13 cellular contexts compared by ENCODE assay signal in the genomic region with DNA sequence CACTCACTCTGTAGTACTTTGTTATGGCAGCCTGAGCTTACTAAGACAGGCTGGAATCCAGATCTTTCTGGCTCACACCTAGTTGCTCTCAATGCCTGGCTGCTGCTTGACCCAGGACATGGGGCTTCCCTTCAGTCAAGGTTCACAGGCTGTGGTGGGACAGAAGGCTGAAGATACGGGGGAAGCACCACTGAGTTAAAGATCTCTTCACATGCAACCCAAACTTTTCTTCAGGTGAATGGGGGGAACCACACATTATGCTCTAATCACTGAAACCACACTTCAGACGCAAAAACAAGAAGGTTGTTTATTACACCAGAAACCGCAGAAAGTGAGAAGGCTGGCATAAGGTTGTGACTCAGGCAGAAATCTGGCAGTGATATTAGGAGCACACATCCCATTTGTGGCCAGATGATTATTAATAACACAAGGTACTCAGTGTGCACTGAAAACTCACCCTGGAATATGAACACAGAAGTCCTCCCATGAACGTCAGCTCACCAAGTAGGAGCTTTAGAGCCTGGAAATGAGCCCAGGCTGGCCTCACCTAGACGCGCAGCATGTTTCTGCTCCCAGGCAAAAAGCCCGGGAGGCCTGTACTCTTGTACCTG.
DNase-seq lines count a peak whose midpoint lies in the region; ATAC-seq and TF ChIP-seq lines count a peak whose summit lies in the region.
"Had no signal": no experiment of that assay in that cellular context is flagged by ENCODE, and none has a peak within 500 bp of the region (broad histone marks: within the 10 kb centered on the region; RNA-seq: fewer than 3 reads in every experiment).

No MANE protein-coding gene starts in this region.

- H3K4me1 ChIP-seq in testis: no peaks in the 10 kb centered on the region
- H3K4me1 ChIP-seq: Caco-2 had no signal

- no peaks in the 10 kb centered on the region for H3K9me3 ChIP-seq in testis
- H3K9me3 ChIP-seq: Caco-2 had no signal

- H3K4me3 ChIP-seq in testis: no peak overlapping the region
- H3K4me3 ChIP-seq: dorsolateral prefrontal cortex had no signal

- ATAC-seq in GM18498 (IDR thresholded peaks at IDR 0.05; ENCODE audit: unreplicated experiment) (peak; percentile 85), GM21367 (IDR thresholded peaks at IDR 0.05; ENCODE audit: unreplicated experiment) (peak; percentile 62), HG03095 (IDR thresholded peaks at IDR 0.05; ENCODE audit: unreplicated experiment) (peak; percentile 73), SK-N-SH treated with all-trans-retinoic acid at 6 μM for 48 hours (no peak)
- ATAC-seq: activated T-cell treated with anti-CD3 and anti-CD28 coated beads, Interleukin-2, amount 50 U/mL, for 72 hours; HCT116 had no signal

- no peaks in the 10 kb centered on the region for H3K27me3 ChIP-seq in testis
- H3K27me3 ChIP-seq: dorsolateral prefrontal cortex had no signal

- WGBS in testis, 2 donors: 81 to 88% methylated on average over 7 of the region's 7 CpGs

- no peak overlapping the region for H3K27ac ChIP-seq in testis

- no peaks in the 10 kb centered on the region for H3K36me3 ChIP-seq in testis (ENCODE audit: low read depth, missing control alignments)

- TF ChIP-seq POLR2A in testis (IDR thresholded peaks at IDR 0.05): no peak

- intact Hi-C loops in testis (cut with DNase I; ENCODE audit: low total_unique reads): no loop called here

- no peak for TF ChIP-seq CTCF in testis (IDR thresholded peaks at IDR 0.05)

- DNase-seq in ecto neural progenitor cell (ENCODE audit: low spot score) (peak; percentile 3), SW480 (ENCODE audit: low spot score) (no peak), testis (no peak), NCI-H69 (lab: John Stamatoyannopoulos, UW) (no peak)
- DNase-seq: activated T-cell treated with anti-CD3 and anti-CD28 coated beads, Interleukin-2, amount 50 U/mL, for 72 hours; Caco-2; NCI-H187 treated with DMSO at 0.1 percent for 48 hours had no signal

TF ChIP-seq in SK-N-SH treated with all-trans-retinoic acid at 6 μM for 48 hours, 23 proteins besides CTCF, POLR2A, EP300 and RAD21:
- TF ChIP-seq CSDC2 (CRISPR knock-in tag; IDR thresholded peaks at IDR 0.05) (no peak), ISL1 (CRISPR knock-in tag; IDR thresholded peaks at IDR 0.05) (no peak), TCF4 (CRISPR knock-in tag; IDR thresholded peaks at IDR 0.05; ENCODE audit: borderline replicate concordance) (no peak), ZNF70 (CRISPR knock-in tag; IDR thresholded peaks at IDR 0.05) (no peak), RARB (CRISPR knock-in tag; IDR thresholded peaks at IDR 0.05) (no peak), SNAI2 (CRISPR knock-in tag; IDR thresholded peaks at IDR 0.05) (no peak), ZFP30 (CRISPR knock-in tag; IDR thresholded peaks at IDR 0.05) (no peak), TOX (CRISPR knock-in tag; IDR thresholded peaks at IDR 0.05; ENCODE audit: borderline replicate concordance) (no peak), POU6F1 (CRISPR knock-in tag; IDR thresholded peaks at IDR 0.05; ENCODE audit: borderline replicate concordance, low read depth) (no peak), ZFP3 (CRISPR knock-in tag; IDR thresholded peaks at IDR 0.05) (no peak), OSR1 (CRISPR knock-in tag; IDR thresholded peaks at IDR 0.05) (no peak), ZC3H10 (CRISPR knock-in tag; IDR thresholded peaks at IDR 0.05) (no peak)
- TF ChIP-seq, protein P1, sequence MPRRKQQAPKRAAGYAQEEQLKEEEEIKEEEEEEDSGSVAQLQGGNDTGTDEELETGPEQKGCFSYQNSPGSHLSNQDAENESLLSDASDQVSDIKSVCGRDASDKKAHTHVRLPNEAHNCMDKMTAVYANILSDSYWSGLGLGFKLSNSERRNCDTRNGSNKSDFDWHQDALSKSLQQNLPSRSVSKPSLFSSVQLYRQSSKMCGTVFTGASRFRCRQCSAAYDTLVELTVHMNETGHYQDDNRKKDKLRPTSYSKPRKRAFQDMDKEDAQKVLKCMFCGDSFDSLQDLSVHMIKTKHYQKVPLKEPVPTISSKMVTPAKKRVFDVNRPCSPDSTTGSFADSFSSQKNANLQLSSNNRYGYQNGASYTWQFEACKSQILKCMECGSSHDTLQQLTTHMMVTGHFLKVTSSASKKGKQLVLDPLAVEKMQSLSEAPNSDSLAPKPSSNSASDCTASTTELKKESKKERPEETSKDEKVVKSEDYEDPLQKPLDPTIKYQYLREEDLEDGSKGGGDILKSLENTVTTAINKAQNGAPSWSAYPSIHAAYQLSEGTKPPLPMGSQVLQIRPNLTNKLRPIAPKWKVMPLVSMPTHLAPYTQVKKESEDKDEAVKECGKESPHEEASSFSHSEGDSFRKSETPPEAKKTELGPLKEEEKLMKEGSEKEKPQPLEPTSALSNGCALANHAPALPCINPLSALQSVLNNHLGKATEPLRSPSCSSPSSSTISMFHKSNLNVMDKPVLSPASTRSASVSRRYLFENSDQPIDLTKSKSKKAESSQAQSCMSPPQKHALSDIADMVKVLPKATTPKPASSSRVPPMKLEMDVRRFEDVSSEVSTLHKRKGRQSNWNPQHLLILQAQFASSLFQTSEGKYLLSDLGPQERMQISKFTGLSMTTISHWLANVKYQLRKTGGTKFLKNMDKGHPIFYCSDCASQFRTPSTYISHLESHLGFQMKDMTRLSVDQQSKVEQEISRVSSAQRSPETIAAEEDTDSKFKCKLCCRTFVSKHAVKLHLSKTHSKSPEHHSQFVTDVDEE (CRISPR knock-in tag; IDR thresholded peaks at IDR 0.05): no peak
